In the genomic region with DNA sequence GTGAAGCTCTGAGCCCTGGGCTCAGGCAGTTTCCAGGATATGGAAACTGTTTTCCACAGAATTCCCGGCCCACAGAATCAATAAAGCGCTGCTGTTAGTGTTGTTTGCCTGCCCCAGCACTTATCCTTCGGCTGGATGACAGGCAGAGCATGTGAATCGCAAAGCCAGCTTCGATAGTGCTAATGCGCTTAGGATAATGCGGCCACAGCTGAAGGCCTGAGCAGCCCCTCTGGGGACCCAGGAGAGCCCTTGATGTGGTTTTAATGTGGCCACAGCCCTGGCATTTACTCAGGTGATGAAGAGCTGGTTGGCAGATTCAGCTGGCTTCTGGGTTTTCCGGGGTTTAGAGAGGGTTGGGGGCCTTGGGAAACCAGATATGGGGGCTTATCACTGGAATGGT, we compare ENCODE assay signal across 19 cellular contexts. TPM values are rescaled to one million over a fixed set of nuclear protein-coding genes. Genes with fewer than 3 reads are reported as not detected.
DNase-seq lines count a peak whose midpoint lies in the region; ATAC-seq, FAIRE-seq and TF ChIP-seq lines count a peak whose summit lies in the region.
"Had no signal": no experiment of that assay in that cellular context is flagged by ENCODE, and none has a peak within 500 bp of the region (broad histone marks: within the 10 kb centered on the region; RNA-seq: fewer than 3 reads in every experiment).

No MANE protein-coding gene starts in this region.

- H3K4me1 Mint-ChIP-seq in progenitor cell of endocrine pancreas (ENCODE audit: low read depth) = peaks cover 11% of the 10 kb centered on the region
- no peaks in the 10 kb centered on the region for H3K4me1 Mint-ChIP-seq in stimulated activated effector memory CD8-positive, alpha-beta T cell treated with anti-CD3 and anti-CD28 coated beads, Interleukin-12 subunit alpha, Interleukin-12 subunit beta, amount 100 ng/mL, for 72 hours

- peak overlapping the region; percentile 91 for H3K27ac Mint-ChIP-seq in progenitor cell of endocrine pancreas
- no peak overlapping the region for H3K27ac Mint-ChIP-seq in stimulated activated effector memory CD8-positive, alpha-beta T cell treated with anti-CD3 and anti-CD28 coated beads, Interleukin-12 subunit alpha, Interleukin-12 subunit beta, amount 100 ng/mL, for 72 hours
- H3K27ac Mint-ChIP-seq: CD8-positive, alpha-beta T cell had no signal

- FAIRE-seq in D721Med (lab: Jason Lieb, UNC) = peak; percentile 90
- FAIRE-seq: GM12878, GM18507 had no signal

- no peaks in the 10 kb centered on the region for H3K4me1 ChIP-seq in right atrium auricular region
- H3K4me1 ChIP-seq: HAP-1 had no signal

- H3K9me3 Mint-ChIP-seq in progenitor cell of endocrine pancreas (ENCODE audit: low read depth) = no peaks in the 10 kb centered on the region
- no peaks in the 10 kb centered on the region for H3K9me3 Mint-ChIP-seq in stimulated activated effector memory CD8-positive, alpha-beta T cell treated with anti-CD3 and anti-CD28 coated beads, Interleukin-12 subunit alpha, Interleukin-12 subunit beta, amount 100 ng/mL, for 72 hours
- H3K9me3 Mint-ChIP-seq: CD8-positive, alpha-beta T cell had no signal

- DNase-seq in D721Med (ENCODE audit: insufficient read length, low spot score) = peak; percentile 86
- DNase-seq in NCI-H187 (lab: John Stamatoyannopoulos, UW) = peak; percentile 91 to 92
- DNase-seq in SW480 (ENCODE audit: low spot score) = peak; percentile 83
- no peak for DNase-seq in progenitor cell of endocrine pancreas (ENCODE audit: low spot score, unreplicated experiment)
- no peak for DNase-seq in stimulated activated effector memory CD8-positive, alpha-beta T cell treated with anti-CD3 and anti-CD28 coated beads, Interleukin-12 subunit alpha, Interleukin-12 subunit beta, amount 100 ng/mL, for 72 hours (ENCODE audit: low spot score in 2 of 2)
- DNase-seq in right atrium auricular region (ENCODE audit: low spot score) = no peak
- DNase-seq: CD8-positive, alpha-beta T cell; IMR-90; NCI-H1417 treated with DMSO at 0.1 percent for 48 hours; RPMI8226; SW 1271 had no signal

- no peak for ATAC-seq in GM18517 (IDR thresholded peaks at IDR 0.05; ENCODE audit: unreplicated experiment)
- ATAC-seq in stimulated activated effector memory CD8-positive, alpha-beta T cell treated with anti-CD3 and anti-CD28 coated beads, Interleukin-12 subunit alpha, Interleukin-12 subunit beta, amount 100 ng/mL, for 72 hours = no peak
- ATAC-seq: CD8-positive, alpha-beta T cell; GM12878 had no signal

- no peak overlapping the region for H3K4me3 Mint-ChIP-seq in progenitor cell of endocrine pancreas (ENCODE audit: low read depth)
- H3K4me3 Mint-ChIP-seq in stimulated activated effector memory CD8-positive, alpha-beta T cell treated with anti-CD3 and anti-CD28 coated beads, Interleukin-12 subunit alpha, Interleukin-12 subunit beta, amount 100 ng/mL, for 72 hours = no peak overlapping the region
- H3K4me3 Mint-ChIP-seq: CD8-positive, alpha-beta T cell had no signal

- no peak overlapping the region for H3K4me3 ChIP-seq in right atrium auricular region
- H3K4me3 ChIP-seq: GM12878, HAP-1 had no signal

- H3K9me3 ChIP-seq in right atrium auricular region = no peaks in the 10 kb centered on the region
- H3K9me3 ChIP-seq: HAP-1 had no signal

- H3K36me3 ChIP-seq in right atrium auricular region = no peaks in the 10 kb centered on the region
- H3K36me3 ChIP-seq: HAP-1 had no signal

- TF ChIP-seq CTCF in D721Med (IDR thresholded peaks at IDR 0.05; ENCODE audit: insufficient read depth, missing control alignments) (no peak), progenitor cell of endocrine pancreas (IDR thresholded peaks at IDR 0.05; ENCODE audit: unreplicated experiment) (no peak), right atrium auricular region (IDR thresholded peaks at IDR 0.05) (no peak)

- H3K27me3 ChIP-seq in right atrium auricular region = no peaks in the 10 kb centered on the region

- no peak overlapping the region for H3K27ac ChIP-seq in right atrium auricular region

- H3K36me3 Mint-ChIP-seq in progenitor cell of endocrine pancreas (ENCODE audit: insufficient read depth) = no peaks in the 10 kb centered on the region
- H3K36me3 Mint-ChIP-seq in stimulated activated effector memory CD8-positive, alpha-beta T cell treated with anti-CD3 and anti-CD28 coated beads, Interleukin-12 subunit alpha, Interleukin-12 subunit beta, amount 100 ng/mL, for 72 hours = peaks cover 44% of the 10 kb centered on the region

- H3K27me3 Mint-ChIP-seq in progenitor cell of endocrine pancreas = peaks cover 3% of the 10 kb centered on the region

RNA-seq across cellular contexts. Expression of a gene that starts 23.7 kb away (rescaled TPM):
- total RNA-seq in progenitor cell of endocrine pancreas (not detected in 2 replicates), right atrium auricular region (1 to 10 TPM in 1 of 2 donors, under 1 TPM in 1; 0.79 to 2.2 TPM)
- total RNA-seq: CD8-positive, alpha-beta T cell; G401; IMR-90; LHCN-M2; NCI-H460; OCI-LY7 had no signal

Comparison
In these comparisons a context has a peak if more than half of its experiments do, and no peak if none do; other contexts are left out.
1. DNase-seq: peak in D721Med (single experiment), NCI-H187 (2 of 2) and SW480 (single experiment); none in progenitor cell of endocrine pancreas (single experiment), stimulated activated effector memory CD8-positive, alpha-beta T cell treated with anti-CD3 and anti-CD28 coated beads, Interleukin-12 subunit alpha, Interleukin-12 subunit beta, amount 100 ng/mL, for 72 hours (0 of 2) and right atrium auricular region (single experiment).